In genomic region chr11:35404397-35404775, GRCh38 we compare ENCODE assay signal across 10 cellular contexts. TPM values are rescaled to one million over a fixed set of nuclear protein-coding genes. Genes with fewer than 3 reads are reported as not detected.
DNase-seq lines count a peak whose midpoint lies in the region; ATAC-seq, FAIRE-seq and TF ChIP-seq lines count a peak whose summit lies in the region.
"Had no signal": no experiment of that assay in that cellular context is flagged by ENCODE, and none has a peak within 500 bp of the region (broad histone marks: within the 10 kb centered on the region; RNA-seq: fewer than 3 reads in every experiment).

No MANE protein-coding gene starts in this region.

- H3K4me3 ChIP-seq in ascending aorta: no peak overlapping the region
- no peak overlapping the region for H3K4me3 ChIP-seq in tibial artery
- H3K4me3 ChIP-seq: SJSA1 had no signal

- H3K9me3 Mint-ChIP-seq in activated CD8-positive, alpha-beta memory T cell treated with anti-CD3 and anti-CD28 coated beads, Interleukin-2, amount 10 ng/mL, durations not matched to agents 7 days and 5 days (ENCODE audit: low read depth): no peaks in the 10 kb centered on the region

- POLR2A ChIA-PET in HEK293T (lab: Yijun Ruan, JAX): no interaction called here

- H3K36me3 Mint-ChIP-seq in activated CD8-positive, alpha-beta memory T cell treated with anti-CD3 and anti-CD28 coated beads, Interleukin-2, amount 10 ng/mL, durations not matched to agents 7 days and 5 days: no peaks in the 10 kb centered on the region

- H3K27ac ChIP-seq in ascending aorta: no peak overlapping the region
- no peak overlapping the region for H3K27ac ChIP-seq in tibial artery
- H3K27ac ChIP-seq: SJSA1 had no signal

- TF ChIP-seq CTCF in D721Med (IDR thresholded peaks at IDR 0.05; ENCODE audit: insufficient read depth, missing control alignments) (peak; percentile 51), ascending aorta (IDR thresholded peaks at IDR 0.05) (peak in 2 of 3 experiments; percentile 44 to 56), tibial artery (IDR thresholded peaks at IDR 0.05) (peak in 1 of 2 experiments; percentile 21)

- H3K9me3 ChIP-seq in ascending aorta (no peaks in the 10 kb centered on the region), tibial artery (no peaks in the 10 kb centered on the region)
- H3K9me3 ChIP-seq: SJSA1 had no signal

- H3K36me3 ChIP-seq in ascending aorta: no peaks in the 10 kb centered on the region
- H3K36me3 ChIP-seq in tibial artery: no peaks in the 10 kb centered on the region
- H3K36me3 ChIP-seq: SJSA1 had no signal

- no peak overlapping the region for H3K4me3 Mint-ChIP-seq in activated CD8-positive, alpha-beta memory T cell treated with anti-CD3 and anti-CD28 coated beads, Interleukin-2, amount 10 ng/mL, durations not matched to agents 7 days and 5 days

- no peak for FAIRE-seq in D721Med (lab: Jason Lieb, UNC)
- FAIRE-seq: islet of Langerhans had no signal

- H3K27me3 ChIP-seq in ascending aorta (no peaks in the 10 kb centered on the region), tibial artery (peaks cover 0 to 12% of the 10 kb centered on the region in 2 donors)
- H3K27me3 ChIP-seq: SJSA1 had no signal

- H3K27me3 Mint-ChIP-seq in activated CD8-positive, alpha-beta memory T cell treated with anti-CD3 and anti-CD28 coated beads, Interleukin-2, amount 10 ng/mL, durations not matched to agents 7 days and 5 days: peaks cover 23% of the 10 kb centered on the region

- CTCF ChIA-PET in HEK293T (lab: Yijun Ruan, JAX): interaction anchor here (1.2 kb wide), 1 partner anchor 477 kb away, joined by 3 read pairs; no protein-coding TSS in a partner anchor
- CTCF ChIA-PET in activated CD8-positive, alpha-beta memory T cell treated with anti-CD3 and anti-CD28 coated beads, Interleukin-2, amount 10 ng/mL, durations not matched to agents 7 days and 5 days (lab: Charles Lee): interaction anchor here (1.3 kb wide), 1 partner anchor 12 kb away, joined by 5 read pairs; no protein-coding TSS in a partner anchor

- intact Hi-C loops in ascending aorta (cut with DNase I): loop anchor here (5.0 kb wide), 1 partner anchor 78 kb away; no protein-coding TSS in a partner anchor
- intact Hi-C loops in tibial artery (cut with DNase I; ENCODE audit: low total_unique reads): loop anchor here (10.0 kb wide), 1 partner anchor 820 kb away; no protein-coding TSS in a partner anchor

- no peak overlapping the region for H3K27ac Mint-ChIP-seq in activated CD8-positive, alpha-beta memory T cell treated with anti-CD3 and anti-CD28 coated beads, Interleukin-2, amount 10 ng/mL, durations not matched to agents 7 days and 5 days

- DNase-seq in D721Med (ENCODE audit: insufficient read length, low spot score) (peak; percentile 23), HEK293T (ENCODE audit: extremely low spot score) (peak; percentile 49), ascending aorta (ENCODE audit: low spot score in 2 of 2) (no peak), medulla oblongata (ENCODE audit: extremely low spot score) (peak; percentile 56), tibial artery (no peak)
- DNase-seq in activated CD8-positive, alpha-beta memory T cell treated with anti-CD3 and anti-CD28 coated beads, Interleukin-2, amount 10 ng/mL, durations not matched to agents 7 days and 5 days: no peak

- ATAC-seq in HG03432 (IDR thresholded peaks at IDR 0.05; ENCODE audit: unreplicated experiment) (no peak), HG03039 (IDR thresholded peaks at IDR 0.05; ENCODE audit: unreplicated experiment) (no peak)
- no peak for ATAC-seq in activated CD8-positive, alpha-beta memory T cell treated with anti-CD3 and anti-CD28 coated beads, Interleukin-2, amount 10 ng/mL, durations not matched to agents 7 days and 5 days

- H3K4me1 ChIP-seq in ascending aorta: no peaks in the 10 kb centered on the region
- no peaks in the 10 kb centered on the region for H3K4me1 ChIP-seq in tibial artery

- H3K4me1 Mint-ChIP-seq in activated CD8-positive, alpha-beta memory T cell treated with anti-CD3 and anti-CD28 coated beads, Interleukin-2, amount 10 ng/mL, durations not matched to agents 7 days and 5 days: no peaks in the 10 kb centered on the region

TF ChIP-seq in HEK293T, 16 proteins besides CTCF, POLR2A, EP300 and RAD21:
- no peak for TF ChIP-seq SP1 (IDR thresholded peaks at IDR 0.05)
- TF ChIP-seq HDGF (IDR thresholded peaks at IDR 0.05; ENCODE audit: borderline replicate concordance): no peak
- TF ChIP-seq BHLHE40 (IDR thresholded peaks at IDR 0.05; ENCODE audit: borderline replicate concordance): no peak
- TF ChIP-seq L3MBTL2 (conservative IDR thresholded peaks at IDR 0.05): no peak
- no peak for TF ChIP-seq CTBP1 (IDR thresholded peaks at IDR 0.05; ENCODE audit: borderline replicate concordance)
- TF ChIP-seq ELF4 (IDR thresholded peaks at IDR 0.05): no peak
- no peak for TF ChIP-seq SUZ12 (IDR thresholded peaks at IDR 0.05)
- TF ChIP-seq ARNT (IDR thresholded peaks at IDR 0.05): no peak
- no peak for TF ChIP-seq TARDBP (IDR thresholded peaks at IDR 0.05)
- no peak for TF ChIP-seq PKNOX1 (IDR thresholded peaks at IDR 0.05)
- no peak for TF ChIP-seq NFRKB (IDR thresholded peaks at IDR 0.05)
- TF ChIP-seq ZNF384 (IDR thresholded peaks at IDR 0.05): no peak
- TF ChIP-seq FOXK2 (IDR thresholded peaks at IDR 0.05): no peak
- TF ChIP-seq LEF1 (IDR thresholded peaks at IDR 0.05; ENCODE audit: borderline replicate concordance): no peak
- TF ChIP-seq FOXM1 (IDR thresholded peaks at IDR 0.05; ENCODE audit: borderline replicate concordance): no peak
- no peak for TF ChIP-seq FOXA1 (IDR thresholded peaks at IDR 0.05)

RNA-seq across cellular contexts. Expression of gene SLC1A2, which starts 15.0 kb away (rescaled TPM):
- total RNA-seq in ascending aorta: 0.32 TPM
- total RNA-seq in activated CD8-positive, alpha-beta memory T cell treated with anti-CD3 and anti-CD28 coated beads, Interleukin-2, amount 10 ng/mL, durations not matched to agents 7 days and 5 days: not detected
- total RNA-seq: SJSA1 had no signal

Comparison
In these comparisons a context has a peak if more than half of its experiments do, and no peak if none do; other contexts are left out.
1. DNase-seq: peak in D721Med (single experiment), HEK293T (single experiment) and medulla oblongata (single experiment); none in ascending aorta (0 of 2), tibial artery (0 of 2) and activated CD8-positive, alpha-beta memory T cell treated with anti-CD3 and anti-CD28 coated beads, Interleukin-2, amount 10 ng/mL, durations not matched to agents 7 days and 5 days (single experiment).